ENCODE assay signal across 2 cellular contexts in the genomic region with DNA sequence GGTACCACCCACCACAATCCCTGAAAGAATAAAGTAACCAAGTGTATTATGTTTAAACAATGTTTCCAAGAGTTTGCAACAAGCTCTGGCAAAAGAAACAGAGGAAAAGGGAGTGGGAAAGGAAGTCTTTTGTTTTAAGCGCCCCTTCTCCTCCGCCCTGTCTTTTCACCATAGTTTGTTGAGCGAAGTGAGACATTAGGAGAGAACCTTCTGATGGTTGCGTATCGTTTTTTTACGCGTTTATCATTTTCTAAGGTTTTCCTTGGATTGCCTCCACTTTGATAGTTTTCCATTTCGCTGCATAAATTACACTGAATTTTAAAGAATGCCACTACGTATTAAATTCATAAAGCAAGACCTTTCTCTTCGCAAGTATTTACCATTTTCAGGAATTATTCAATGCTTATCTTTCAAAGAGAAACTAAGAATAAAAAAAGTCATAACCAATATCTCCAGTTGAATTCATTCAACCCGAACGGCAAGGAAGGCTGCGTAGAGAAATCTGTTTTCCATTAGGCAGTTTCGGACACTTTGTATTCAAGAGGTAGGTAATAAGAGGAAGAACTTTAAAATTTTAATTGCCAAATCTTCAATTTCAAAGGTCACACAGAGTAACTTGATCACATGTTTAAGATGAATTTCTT.
TF ChIP-seq lines count a peak whose summit lies in the region.

No MANE protein-coding gene starts in this region.

TF ChIP-seq in IMR-90, 13 proteins besides CTCF, POLR2A, EP300 and RAD21 (continued from another document):
- TF ChIP-seq, protein P1, sequence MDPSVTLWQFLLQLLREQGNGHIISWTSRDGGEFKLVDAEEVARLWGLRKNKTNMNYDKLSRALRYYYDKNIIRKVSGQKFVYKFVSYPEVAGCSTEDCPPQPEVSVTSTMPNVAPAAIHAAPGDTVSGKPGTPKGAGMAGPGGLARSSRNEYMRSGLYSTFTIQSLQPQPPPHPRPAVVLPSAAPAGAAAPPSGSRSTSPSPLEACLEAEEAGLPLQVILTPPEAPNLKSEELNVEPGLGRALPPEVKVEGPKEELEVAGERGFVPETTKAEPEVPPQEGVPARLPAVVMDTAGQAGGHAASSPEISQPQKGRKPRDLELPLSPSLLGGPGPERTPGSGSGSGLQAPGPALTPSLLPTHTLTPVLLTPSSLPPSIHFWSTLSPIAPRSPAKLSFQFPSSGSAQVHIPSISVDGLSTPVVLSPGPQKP (IDR thresholded peaks at IDR 0.05; ENCODE audit: borderline replicate concordance, low read depth, low read length) = no peak
- TF ChIP-seq FOS (IDR thresholded peaks at IDR 0.05; ENCODE audit: low read depth, low read length) = no peak
- TF ChIP-seq MAZ (IDR thresholded peaks at IDR 0.05; ENCODE audit: borderline replicate concordance, low read depth, low read length) = no peak
- no peak for TF ChIP-seq BHLHE40 (IDR thresholded peaks at IDR 0.05; ENCODE audit: low read depth, low read length)
- no peak for TF ChIP-seq RFX5 (IDR thresholded peaks at IDR 0.05; ENCODE audit: low read depth, low read length)
- TF ChIP-seq, protein P2, sequence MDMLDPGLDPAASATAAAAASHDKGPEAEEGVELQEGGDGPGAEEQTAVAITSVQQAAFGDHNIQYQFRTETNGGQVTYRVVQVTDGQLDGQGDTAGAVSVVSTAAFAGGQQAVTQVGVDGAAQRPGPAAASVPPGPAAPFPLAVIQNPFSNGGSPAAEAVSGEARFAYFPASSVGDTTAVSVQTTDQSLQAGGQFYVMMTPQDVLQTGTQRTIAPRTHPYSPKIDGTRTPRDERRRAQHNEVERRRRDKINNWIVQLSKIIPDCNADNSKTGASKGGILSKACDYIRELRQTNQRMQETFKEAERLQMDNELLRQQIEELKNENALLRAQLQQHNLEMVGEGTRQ (IDR thresholded peaks at IDR 0.05; ENCODE audit: low read depth, low read length) = no peak
- no peak for TF ChIP-seq NFE2L2 (IDR thresholded peaks at IDR 0.05; ENCODE audit: low read depth, low read length)
- no peak for TF ChIP-seq MAFK (IDR thresholded peaks at IDR 0.05; ENCODE audit: low read depth, low read length)
- TF ChIP-seq CEBPB (IDR thresholded peaks at IDR 0.05; ENCODE audit: low read depth, low read length) = no peak
- TF ChIP-seq RCOR1 (IDR thresholded peaks at IDR 0.05; ENCODE audit: insufficient replicate concordance, low read length) = no peak
TF ChIP-seq in IMR-90: peak in this region for 0.

TF ChIP-seq in neural cell, 6 proteins besides CTCF, POLR2A, EP300 and RAD21:
- TF ChIP-seq, protein P3, sequence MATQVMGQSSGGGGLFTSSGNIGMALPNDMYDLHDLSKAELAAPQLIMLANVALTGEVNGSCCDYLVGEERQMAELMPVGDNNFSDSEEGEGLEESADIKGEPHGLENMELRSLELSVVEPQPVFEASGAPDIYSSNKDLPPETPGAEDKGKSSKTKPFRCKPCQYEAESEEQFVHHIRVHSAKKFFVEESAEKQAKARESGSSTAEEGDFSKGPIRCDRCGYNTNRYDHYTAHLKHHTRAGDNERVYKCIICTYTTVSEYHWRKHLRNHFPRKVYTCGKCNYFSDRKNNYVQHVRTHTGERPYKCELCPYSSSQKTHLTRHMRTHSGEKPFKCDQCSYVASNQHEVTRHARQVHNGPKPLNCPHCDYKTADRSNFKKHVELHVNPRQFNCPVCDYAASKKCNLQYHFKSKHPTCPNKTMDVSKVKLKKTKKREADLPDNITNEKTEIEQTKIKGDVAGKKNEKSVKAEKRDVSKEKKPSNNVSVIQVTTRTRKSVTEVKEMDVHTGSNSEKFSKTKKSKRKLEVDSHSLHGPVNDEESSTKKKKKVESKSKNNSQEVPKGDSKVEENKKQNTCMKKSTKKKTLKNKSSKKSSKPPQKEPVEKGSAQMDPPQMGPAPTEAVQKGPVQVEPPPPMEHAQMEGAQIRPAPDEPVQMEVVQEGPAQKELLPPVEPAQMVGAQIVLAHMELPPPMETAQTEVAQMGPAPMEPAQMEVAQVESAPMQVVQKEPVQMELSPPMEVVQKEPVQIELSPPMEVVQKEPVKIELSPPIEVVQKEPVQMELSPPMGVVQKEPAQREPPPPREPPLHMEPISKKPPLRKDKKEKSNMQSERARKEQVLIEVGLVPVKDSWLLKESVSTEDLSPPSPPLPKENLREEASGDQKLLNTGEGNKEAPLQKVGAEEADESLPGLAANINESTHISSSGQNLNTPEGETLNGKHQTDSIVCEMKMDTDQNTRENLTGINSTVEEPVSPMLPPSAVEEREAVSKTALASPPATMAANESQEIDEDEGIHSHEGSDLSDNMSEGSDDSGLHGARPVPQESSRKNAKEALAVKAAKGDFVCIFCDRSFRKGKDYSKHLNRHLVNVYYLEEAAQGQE (IDR thresholded peaks at IDR 0.05; ENCODE audit: borderline replicate concordance) = no peak
- TF ChIP-seq TAF1 (IDR thresholded peaks at IDR 0.05; ENCODE audit: low read depth) (no peak), EZH2 (IDR thresholded peaks at IDR 0.05; ENCODE audit: borderline replicate concordance, insufficient read depth, low read length, poor library complexity, severe bottlenecking) (no peak), POLR2AphosphoS5 (IDR thresholded peaks at IDR 0.05) (no peak)
